Comparison of ENCODE assay signal across 1 cellular context in genomic region chr3:46976326-46977190, GRCh38.
TF ChIP-seq lines count a peak whose summit lies in the region.

Gene CCDC12, minus strand, starts transcription at chr3:46976745. Its CDS starts 13 bp downstream, at chr3:46976732.

TF ChIP-seq in WTC11, 78 proteins besides CTCF, POLR2A, EP300 and RAD21 (continued from another document):
- TF ChIP-seq, protein P1, sequence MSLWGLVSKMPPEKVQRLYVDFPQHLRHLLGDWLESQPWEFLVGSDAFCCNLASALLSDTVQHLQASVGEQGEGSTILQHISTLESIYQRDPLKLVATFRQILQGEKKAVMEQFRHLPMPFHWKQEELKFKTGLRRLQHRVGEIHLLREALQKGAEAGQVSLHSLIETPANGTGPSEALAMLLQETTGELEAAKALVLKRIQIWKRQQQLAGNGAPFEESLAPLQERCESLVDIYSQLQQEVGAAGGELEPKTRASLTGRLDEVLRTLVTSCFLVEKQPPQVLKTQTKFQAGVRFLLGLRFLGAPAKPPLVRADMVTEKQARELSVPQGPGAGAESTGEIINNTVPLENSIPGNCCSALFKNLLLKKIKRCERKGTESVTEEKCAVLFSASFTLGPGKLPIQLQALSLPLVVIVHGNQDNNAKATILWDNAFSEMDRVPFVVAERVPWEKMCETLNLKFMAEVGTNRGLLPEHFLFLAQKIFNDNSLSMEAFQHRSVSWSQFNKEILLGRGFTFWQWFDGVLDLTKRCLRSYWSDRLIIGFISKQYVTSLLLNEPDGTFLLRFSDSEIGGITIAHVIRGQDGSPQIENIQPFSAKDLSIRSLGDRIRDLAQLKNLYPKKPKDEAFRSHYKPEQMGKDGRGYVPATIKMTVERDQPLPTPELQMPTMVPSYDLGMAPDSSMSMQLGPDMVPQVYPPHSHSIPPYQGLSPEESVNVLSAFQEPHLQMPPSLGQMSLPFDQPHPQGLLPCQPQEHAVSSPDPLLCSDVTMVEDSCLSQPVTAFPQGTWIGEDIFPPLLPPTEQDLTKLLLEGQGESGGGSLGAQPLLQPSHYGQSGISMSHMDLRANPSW (CRISPR knock-in tag; conservative IDR thresholded peaks at IDR 0.05; ENCODE audit: low read depth) = no peak
- TF ChIP-seq FOXP1 (CRISPR knock-in tag; IDR thresholded peaks at IDR 0.05; ENCODE audit: borderline replicate concordance) (peak; percentile 51; the same call in 1 of the 2 replicates), MYBL2 (CRISPR knock-in tag; IDR thresholded peaks at IDR 0.05) (peak; percentile 85; the same call in 1 of the 2 replicates), JAZF1 (CRISPR knock-in tag; IDR thresholded peaks at IDR 0.05) (no peak), ZNF671 (CRISPR knock-in tag; IDR thresholded peaks at IDR 0.05) (no peak), E2F1 (CRISPR knock-in tag; IDR thresholded peaks at IDR 0.05) (no peak), GTF2I (CRISPR knock-in tag; conservative IDR thresholded peaks at IDR 0.05) (no peak), FOXK1 (CRISPR knock-in tag; IDR thresholded peaks at IDR 0.05) (0 out of 2 replicates have a peak, but pooled peaks have one; percentile 62), CBFB (CRISPR knock-in tag; IDR thresholded peaks at IDR 0.05; ENCODE audit: low read depth) (no peak), NR3C1 (CRISPR knock-in tag; conservative IDR thresholded peaks at IDR 0.05; ENCODE audit: low read depth) (no peak), ZNF423 (CRISPR knock-in tag; IDR thresholded peaks at IDR 0.05) (no peak), USF1 (CRISPR knock-in tag; IDR thresholded peaks at IDR 0.05) (0 out of 2 replicates have a peak, but pooled peaks have one; percentile 6), TEAD1 (CRISPR knock-in tag; IDR thresholded peaks at IDR 0.05) (peak; percentile 40; the same call in 1 of the 2 replicates), FOXJ3 (CRISPR knock-in tag; IDR thresholded peaks at IDR 0.05; ENCODE audit: borderline replicate concordance) (no peak), AR (CRISPR knock-in tag; IDR thresholded peaks at IDR 0.05) (no peak), MXD4 (CRISPR knock-in tag; IDR thresholded peaks at IDR 0.05; ENCODE audit: borderline replicate concordance) (no peak), GABPB1 (CRISPR knock-in tag; IDR thresholded peaks at IDR 0.05) (no peak), MAX (CRISPR knock-in tag; IDR thresholded peaks at IDR 0.05) (peak; percentile 68), NFYB (CRISPR knock-in tag; conservative IDR thresholded peaks at IDR 0.05; ENCODE audit: low read depth) (0 out of 2 replicates have a peak, but pooled peaks have one; percentile 27), ZNF396 (CRISPR knock-in tag; IDR thresholded peaks at IDR 0.05; ENCODE audit: borderline replicate concordance) (no peak), ELF4 (CRISPR knock-in tag; IDR thresholded peaks at IDR 0.05; ENCODE audit: low read depth) (no peak)
- TF ChIP-seq, protein P2, sequence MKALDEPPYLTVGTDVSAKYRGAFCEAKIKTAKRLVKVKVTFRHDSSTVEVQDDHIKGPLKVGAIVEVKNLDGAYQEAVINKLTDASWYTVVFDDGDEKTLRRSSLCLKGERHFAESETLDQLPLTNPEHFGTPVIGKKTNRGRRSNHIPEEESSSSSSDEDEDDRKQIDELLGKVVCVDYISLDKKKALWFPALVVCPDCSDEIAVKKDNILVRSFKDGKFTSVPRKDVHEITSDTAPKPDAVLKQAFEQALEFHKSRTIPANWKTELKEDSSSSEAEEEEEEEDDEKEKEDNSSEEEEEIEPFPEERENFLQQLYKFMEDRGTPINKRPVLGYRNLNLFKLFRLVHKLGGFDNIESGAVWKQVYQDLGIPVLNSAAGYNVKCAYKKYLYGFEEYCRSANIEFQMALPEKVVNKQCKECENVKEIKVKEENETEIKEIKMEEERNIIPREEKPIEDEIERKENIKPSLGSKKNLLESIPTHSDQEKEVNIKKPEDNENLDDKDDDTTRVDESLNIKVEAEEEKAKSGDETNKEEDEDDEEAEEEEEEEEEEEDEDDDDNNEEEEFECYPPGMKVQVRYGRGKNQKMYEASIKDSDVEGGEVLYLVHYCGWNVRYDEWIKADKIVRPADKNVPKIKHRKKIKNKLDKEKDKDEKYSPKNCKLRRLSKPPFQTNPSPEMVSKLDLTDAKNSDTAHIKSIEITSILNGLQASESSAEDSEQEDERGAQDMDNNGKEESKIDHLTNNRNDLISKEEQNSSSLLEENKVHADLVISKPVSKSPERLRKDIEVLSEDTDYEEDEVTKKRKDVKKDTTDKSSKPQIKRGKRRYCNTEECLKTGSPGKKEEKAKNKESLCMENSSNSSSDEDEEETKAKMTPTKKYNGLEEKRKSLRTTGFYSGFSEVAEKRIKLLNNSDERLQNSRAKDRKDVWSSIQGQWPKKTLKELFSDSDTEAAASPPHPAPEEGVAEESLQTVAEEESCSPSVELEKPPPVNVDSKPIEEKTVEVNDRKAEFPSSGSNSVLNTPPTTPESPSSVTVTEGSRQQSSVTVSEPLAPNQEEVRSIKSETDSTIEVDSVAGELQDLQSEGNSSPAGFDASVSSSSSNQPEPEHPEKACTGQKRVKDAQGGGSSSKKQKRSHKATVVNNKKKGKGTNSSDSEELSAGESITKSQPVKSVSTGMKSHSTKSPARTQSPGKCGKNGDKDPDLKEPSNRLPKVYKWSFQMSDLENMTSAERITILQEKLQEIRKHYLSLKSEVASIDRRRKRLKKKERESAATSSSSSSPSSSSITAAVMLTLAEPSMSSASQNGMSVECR (CRISPR knock-in tag; IDR thresholded peaks at IDR 0.05; ENCODE audit: borderline replicate concordance) = no peak
- TF ChIP-seq, protein P3, sequence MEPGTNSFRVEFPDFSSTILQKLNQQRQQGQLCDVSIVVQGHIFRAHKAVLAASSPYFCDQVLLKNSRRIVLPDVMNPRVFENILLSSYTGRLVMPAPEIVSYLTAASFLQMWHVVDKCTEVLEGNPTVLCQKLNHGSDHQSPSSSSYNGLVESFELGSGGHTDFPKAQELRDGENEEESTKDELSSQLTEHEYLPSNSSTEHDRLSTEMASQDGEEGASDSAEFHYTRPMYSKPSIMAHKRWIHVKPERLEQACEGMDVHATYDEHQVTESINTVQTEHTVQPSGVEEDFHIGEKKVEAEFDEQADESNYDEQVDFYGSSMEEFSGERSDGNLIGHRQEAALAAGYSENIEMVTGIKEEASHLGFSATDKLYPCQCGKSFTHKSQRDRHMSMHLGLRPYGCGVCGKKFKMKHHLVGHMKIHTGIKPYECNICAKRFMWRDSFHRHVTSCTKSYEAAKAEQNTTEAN (CRISPR knock-in tag; IDR thresholded peaks at IDR 0.05) = no peak
- TF ChIP-seq, protein P4, sequence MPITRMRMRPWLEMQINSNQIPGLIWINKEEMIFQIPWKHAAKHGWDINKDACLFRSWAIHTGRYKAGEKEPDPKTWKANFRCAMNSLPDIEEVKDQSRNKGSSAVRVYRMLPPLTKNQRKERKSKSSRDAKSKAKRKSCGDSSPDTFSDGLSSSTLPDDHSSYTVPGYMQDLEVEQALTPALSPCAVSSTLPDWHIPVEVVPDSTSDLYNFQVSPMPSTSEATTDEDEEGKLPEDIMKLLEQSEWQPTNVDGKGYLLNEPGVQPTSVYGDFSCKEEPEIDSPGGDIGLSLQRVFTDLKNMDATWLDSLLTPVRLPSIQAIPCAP (CRISPR knock-in tag; IDR thresholded peaks at IDR 0.05) = no peak
